14 cellular contexts compared by ENCODE assay signal in the genomic region with DNA sequence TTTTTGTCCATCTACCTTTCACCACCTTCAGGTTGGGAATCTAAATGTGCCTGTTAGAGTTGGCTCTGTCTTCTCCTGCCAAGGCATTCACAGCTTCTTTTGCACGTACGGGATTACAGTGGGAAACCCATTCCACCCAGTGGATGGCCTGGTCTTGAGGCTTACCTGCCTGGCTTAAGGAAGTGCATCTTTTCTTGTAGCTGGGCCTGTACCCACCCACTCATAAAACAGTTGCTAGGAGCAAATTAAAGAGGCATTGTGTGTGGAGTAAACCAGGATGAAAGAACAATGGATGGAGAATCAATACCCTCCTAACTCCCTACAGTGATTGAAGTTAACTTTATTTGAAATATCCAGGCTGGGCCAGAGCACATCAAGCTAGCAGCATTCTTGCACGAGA.
DNase-seq lines count a peak whose midpoint lies in the region; ATAC-seq and TF ChIP-seq lines count a peak whose summit lies in the region.
"Had no signal": no experiment of that assay in that cellular context is flagged by ENCODE, and none has a peak within 500 bp of the region (broad histone marks: within the 10 kb centered on the region; RNA-seq: fewer than 3 reads in every experiment).

No MANE protein-coding gene starts in this region.

- ATAC-seq in left lung: no peak

- H3K27me3 ChIP-seq in left ventricle myocardium inferior (ENCODE audit: low read depth) (no peaks in the 10 kb centered on the region), sigmoid colon (no peaks in the 10 kb centered on the region), left lung (no peaks in the 10 kb centered on the region)
- H3K27me3 ChIP-seq: SJCRH30 had no signal

- no peak for TF ChIP-seq POLR2A in sigmoid colon (IDR thresholded peaks at IDR 0.05)

- H3K27ac ChIP-seq in HEK293 (ENCODE audit: extremely low read depth, low read depth, low read length) (no peak overlapping the region), left ventricle myocardium inferior (replicated peaks) (peak overlapping the region; percentile 82), sigmoid colon (peak overlapping the region in 3 of 4 donors; percentile 59 to 64 (median 62)), left lung (no peak overlapping the region)
- H3K27ac ChIP-seq: coronary artery, epithelial cell of prostate, SJCRH30 had no signal

- H3K9me3 ChIP-seq in HEK293 (ENCODE audit: control insufficient read depth, insufficient read depth, low read depth, low read length): no peaks in the 10 kb centered on the region
- H3K9me3 ChIP-seq in left ventricle myocardium inferior (replicated peaks): no peaks in the 10 kb centered on the region
- H3K9me3 ChIP-seq in sigmoid colon: no peaks in the 10 kb centered on the region
- H3K9me3 ChIP-seq in left lung: no peaks in the 10 kb centered on the region
- H3K9me3 ChIP-seq: SJCRH30 had no signal

- POLR2A ChIA-PET in HEK293 (lab: Yijun Ruan, JAX): interaction anchor here (1.0 to 1.2 kb wide), 2 partner anchors 12 to 54 kb away, joined by 3 to 4 read pairs; no protein-coding TSS in a partner anchor

- H3K4me1 ChIP-seq in HEK293 (ENCODE audit: control insufficient read depth, insufficient read depth, low read length) (peaks cover 12% of the 10 kb centered on the region), left ventricle myocardium inferior (peaks cover 81% of the 10 kb centered on the region), sigmoid colon (peaks cover 0 to 66% (median 47%) of the 10 kb centered on the region in 4 donors), left lung (peaks cover 0 to 5% of the 10 kb centered on the region in 2 donors)

- no peaks in the 10 kb centered on the region for H3K36me3 ChIP-seq in HEK293 (ENCODE audit: control insufficient read depth in 2 of 2, insufficient read depth in 1 of 2, low read length in 2 of 2)
- H3K36me3 ChIP-seq in left ventricle myocardium inferior: no peaks in the 10 kb centered on the region
- H3K36me3 ChIP-seq in sigmoid colon: no peaks in the 10 kb centered on the region
- H3K36me3 ChIP-seq in left lung: no peaks in the 10 kb centered on the region
- H3K36me3 ChIP-seq: SJCRH30 had no signal

- H3K4me3 ChIP-seq in HEK293 (ENCODE audit: low read depth, low read length) (no peak overlapping the region), left ventricle myocardium inferior (peak overlapping the region; percentile 44), sigmoid colon (no peak overlapping the region), left lung (no peak overlapping the region)
- H3K4me3 ChIP-seq: coronary artery, SJCRH30 had no signal

- no peak for TF ChIP-seq CTCF in HEK293 (tag by site-specific recombination; IDR thresholded peaks at IDR 0.05)
- TF ChIP-seq CTCF in left ventricle myocardium inferior (IDR thresholded peaks at IDR 0.05; ENCODE audit: borderline replicate concordance): no peak
- no peak for TF ChIP-seq CTCF in sigmoid colon (IDR thresholded peaks at IDR 0.05)
- TF ChIP-seq CTCF in left lung (IDR thresholded peaks at IDR 0.05): no peak

- 22 to 73% methylated on average over 3 of the region's 3 CpGs for WGBS in sigmoid colon, 2 donors

- CTCF ChIA-PET in HEK293 (lab: Yijun Ruan, JAX): interaction anchor here (0.6 to 1.5 kb wide), 6 partner anchors 8 to 415 kb away, joined by 3 to 4 read pairs (median 3); no protein-coding TSS in a partner anchor

- DNase-seq in NCI-H69 (lab: John Stamatoyannopoulos, UW): peak; percentile 80
- no peak for DNase-seq in left ventricle myocardium inferior
- DNase-seq in sigmoid colon: no peak
- DNase-seq in kidney tubule cell (ENCODE audit: low spot score): no peak
- no peak for DNase-seq in left lung
- DNase-seq in occipital lobe (lab: John Stamatoyannopoulos, UW): no peak
- DNase-seq: activated CD4-positive, alpha-beta T cell treated with anti-CD3 and anti-CD28 coated beads for 1 hour; activated gamma-delta T cell treated with Interleukin-2 at 50 U/mL for 16 hours; stimulated activated CD4-positive, alpha-beta T cell treated with anti-CD3 and anti-CD28 coated beads, Interleukin-4, amount 100 ng/mL, for 4 hours; T-helper 9 cell had no signal

- intact Hi-C loops in left ventricle myocardium inferior (cut with micrococcal nuclease) (no loop called here), sigmoid colon (cut with DNase I) (no loop called here), left lung (cut with DNase I) (no loop called here)

- TF ChIP-seq EP300 in sigmoid colon (IDR thresholded peaks at IDR 0.05): no peak

TF ChIP-seq in HEK293, 187 proteins besides CTCF, POLR2A, EP300 and RAD21:
- peak; percentile 48 for TF ChIP-seq ZBTB17 (tag by site-specific recombination; IDR thresholded peaks at IDR 0.05)
- no peak for TF ChIP-seq ZNF341 (tag by site-specific recombination; IDR thresholded peaks at IDR 0.05; ENCODE audit: low read depth)

Comparison
In these comparisons a context has a peak if more than half of its experiments do, and no peak if none do; other contexts are left out.
1. H3K27ac ChIP-seq: peak in left ventricle myocardium inferior (single experiment) and sigmoid colon (3 of 4); none in HEK293 (single experiment) and left lung (0 of 2).